ENCODE assay signal across 8 cellular contexts in genomic region chr20:33668087-33668790, GRCh38. TPM values are rescaled to one million over a fixed set of nuclear protein-coding genes. Genes with fewer than 3 reads are reported as not detected.
DNase-seq lines count a peak whose midpoint lies in the region; ATAC-seq lines count a peak whose summit lies in the region.

No MANE protein-coding gene starts in this region.

- no peaks in the 10 kb centered on the region for H3K9me3 Mint-ChIP-seq in activated naive CD8-positive, alpha-beta T cell treated with anti-CD3 and anti-CD28 coated beads, Interleukin-2, amount 10 ng/mL, durations not matched to agents 7 days and 5 days

- POLR2A ChIA-PET in activated naive CD8-positive, alpha-beta T cell treated with anti-CD3 and anti-CD28 coated beads, Interleukin-2, amount 10 ng/mL, durations not matched to agents 7 days and 5 days (lab: Charles Lee) = interaction anchor here (0.9 to 8.3 kb wide), 10 partner anchors 12 to 444 kb away, joined by 3 to 116 read pairs (median 14); partner anchors contain the start of genes CBFA2T2, CDK5RAP1, E2F1 and EIF2S2

- peaks cover 36% of the 10 kb centered on the region for H3K4me1 Mint-ChIP-seq in activated naive CD8-positive, alpha-beta T cell treated with anti-CD3 and anti-CD28 coated beads, Interleukin-2, amount 10 ng/mL, durations not matched to agents 7 days and 5 days

- H3K27ac Mint-ChIP-seq in activated naive CD8-positive, alpha-beta T cell treated with anti-CD3 and anti-CD28 coated beads, Interleukin-2, amount 10 ng/mL, durations not matched to agents 7 days and 5 days = peak overlapping the region; percentile 80

- H3K36me3 Mint-ChIP-seq in activated naive CD8-positive, alpha-beta T cell treated with anti-CD3 and anti-CD28 coated beads, Interleukin-2, amount 10 ng/mL, durations not matched to agents 7 days and 5 days = peaks cover 9% of the 10 kb centered on the region

- peak overlapping the region; percentile 76 for H3K4me3 Mint-ChIP-seq in activated naive CD8-positive, alpha-beta T cell treated with anti-CD3 and anti-CD28 coated beads, Interleukin-2, amount 10 ng/mL, durations not matched to agents 7 days and 5 days

- DNase-seq in AG08396 (ENCODE audit: low spot score) (peak; percentile 86), NOMO-1 (lab: John Stamatoyannopoulos, UW; ENCODE audit: unreplicated experiment in 2 of 2) (peak; percentile 68 to 80), iPS-NIHi11 (ENCODE audit: low spot score) (peak; percentile 89), glomerular visceral epithelial cell (ENCODE audit: extremely low spot score) (no peak)
- no peak for DNase-seq in activated naive CD8-positive, alpha-beta T cell treated with anti-CD3 and anti-CD28 coated beads, Interleukin-2, amount 10 ng/mL, durations not matched to agents 7 days and 5 days
- DNase-seq in stimulated activated CD4-positive, alpha-beta T cell treated with anti-CD3 and anti-CD28 coated beads, Interleukin-4, amount 100 ng/mL, for 48 hours (ENCODE audit: low read depth in 2 of 2) = peak; percentile 71 to 74

- ATAC-seq in GM19372 (IDR thresholded peaks at IDR 0.05; ENCODE audit: low read depth, unreplicated experiment) (peak; percentile 36), HG02884 (IDR thresholded peaks at IDR 0.05; ENCODE audit: unreplicated experiment) (no peak)
- peak; percentile 53 for ATAC-seq in activated naive CD8-positive, alpha-beta T cell treated with anti-CD3 and anti-CD28 coated beads, Interleukin-2, amount 10 ng/mL, durations not matched to agents 7 days and 5 days (ENCODE audit: low read depth)

- no peaks in the 10 kb centered on the region for H3K27me3 Mint-ChIP-seq in activated naive CD8-positive, alpha-beta T cell treated with anti-CD3 and anti-CD28 coated beads, Interleukin-2, amount 10 ng/mL, durations not matched to agents 7 days and 5 days

RNA-seq across cellular contexts. Expression of gene ACTL10, which starts 1.5 kb away (rescaled TPM):
- total RNA-seq in activated naive CD8-positive, alpha-beta T cell treated with anti-CD3 and anti-CD28 coated beads, Interleukin-2, amount 10 ng/mL, durations not matched to agents 7 days and 5 days = 1 to 10 TPM; 4.4 to 4.9 TPM

RNA-seq across cellular contexts. Expression of gene NECAB3, which starts 6.0 kb away (rescaled TPM):
- total RNA-seq in activated naive CD8-positive, alpha-beta T cell treated with anti-CD3 and anti-CD28 coated beads, Interleukin-2, amount 10 ng/mL, durations not matched to agents 7 days and 5 days = 10 to 100 TPM; 36.3 to 37.7 TPM

RNA-seq across cellular contexts. Expression of gene C20orf144, which starts 6.1 kb away (rescaled TPM):
- total RNA-seq in activated naive CD8-positive, alpha-beta T cell treated with anti-CD3 and anti-CD28 coated beads, Interleukin-2, amount 10 ng/mL, durations not matched to agents 7 days and 5 days = under 1 TPM; 0.39 to 0.43 TPM

RNA-seq across cellular contexts. Expression of gene E2F1, which starts 17.9 kb away (rescaled TPM):
- total RNA-seq in activated naive CD8-positive, alpha-beta T cell treated with anti-CD3 and anti-CD28 coated beads, Interleukin-2, amount 10 ng/mL, durations not matched to agents 7 days and 5 days = 10 to 100 TPM; 62.5 to 68.4 TPM

RNA-seq across cellular contexts. Expression of gene PXMP4, which starts 51.9 kb away (rescaled TPM):
- total RNA-seq in activated naive CD8-positive, alpha-beta T cell treated with anti-CD3 and anti-CD28 coated beads, Interleukin-2, amount 10 ng/mL, durations not matched to agents 7 days and 5 days = 10 to 100 TPM; 13.4 to 19.2 TPM

Comparison
In these comparisons a context has a peak if more than half of its experiments do, and no peak if none do; other contexts are left out.
1. DNase-seq: peak in AG08396 (single experiment), NOMO-1 (2 of 2), iPS-NIHi11 (single experiment) and stimulated activated CD4-positive, alpha-beta T cell treated with anti-CD3 and anti-CD28 coated beads, Interleukin-4, amount 100 ng/mL, for 48 hours (2 of 2); none in activated naive CD8-positive, alpha-beta T cell treated with anti-CD3 and anti-CD28 coated beads, Interleukin-2, amount 10 ng/mL, durations not matched to agents 7 days and 5 days (single experiment) and glomerular visceral epithelial cell (single experiment).